In the genomic region with DNA sequence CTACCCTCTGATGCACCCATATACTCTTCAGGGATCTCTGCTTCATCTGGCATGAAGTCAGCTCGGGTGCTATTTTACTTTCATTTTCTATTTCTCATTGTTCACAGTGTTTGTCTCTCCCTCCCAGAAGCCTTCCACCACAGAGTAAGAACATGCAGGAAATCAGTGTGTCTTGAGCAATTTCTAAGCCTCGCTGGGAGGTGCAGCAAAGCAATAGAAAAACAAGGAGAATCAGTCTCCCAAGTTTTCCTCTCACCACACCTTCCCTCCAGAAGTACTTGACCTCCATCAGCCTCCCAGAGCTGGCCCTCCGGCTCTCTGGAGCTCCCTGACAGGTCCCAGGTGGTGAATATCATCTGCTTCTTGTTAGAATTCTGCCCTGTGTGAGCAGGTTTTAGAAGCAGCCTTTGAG, we compare ENCODE assay signal across 8 cellular contexts.
DNase-seq lines count a peak whose midpoint lies in the region; ATAC-seq and TF ChIP-seq lines count a peak whose summit lies in the region.

No MANE protein-coding gene starts in this region.

- intact Hi-C loops in stomach (cut with DNase I; ENCODE audit: low total_unique reads), result no loop called here

- H3K27me3 Mint-ChIP-seq in activated naive CD4-positive, alpha-beta T cell treated with anti-CD3 and anti-CD28 coated beads, Interleukin-2, amount 10 ng/mL, durations not matched to agents 7 days and 5 days, result peaks cover 5% of the 10 kb centered on the region

- no peaks in the 10 kb centered on the region for H3K4me1 ChIP-seq in hepatocyte (ENCODE audit: insufficient read depth)
- H3K4me1 ChIP-seq in stomach, result peaks cover 0 to 12% (median 10%) of the 10 kb centered on the region in 4 donors

- H3K9me2 ChIP-seq in hepatocyte (replicated peaks; ENCODE audit: insufficient read depth), result no peaks in the 10 kb centered on the region

- no peaks in the 10 kb centered on the region for H3K9me3 ChIP-seq in hepatocyte (ENCODE audit: low read depth)
- peaks cover 0 to 9% (median 3%) of the 10 kb centered on the region in 4 donors for H3K9me3 ChIP-seq in stomach

- H3K4me3 ChIP-seq in hepatocyte, result peak overlapping the region; percentile 10
- H3K4me3 ChIP-seq in stomach, result peak overlapping the region; percentile 29 to 40 (median 36)

- peak overlapping the region; percentile 52 for H2AFZ ChIP-seq in hepatocyte

- H4K20me1 ChIP-seq in hepatocyte (ENCODE audit: insufficient read depth, poor library complexity, severe bottlenecking), result no peaks in the 10 kb centered on the region

- H3K4me3 Mint-ChIP-seq in activated naive CD4-positive, alpha-beta T cell treated with anti-CD3 and anti-CD28 coated beads, Interleukin-2, amount 10 ng/mL, durations not matched to agents 7 days and 5 days, result peak overlapping the region; percentile 56

- in situ Hi-C loops in G401 (cut with HindIII; ENCODE audit: low sequenced_read_pairs), result no loop called here

- TF ChIP-seq EP300 in stomach (IDR thresholded peaks at IDR 0.05), result no peak

- no peaks in the 10 kb centered on the region for H3K36me3 Mint-ChIP-seq in activated naive CD4-positive, alpha-beta T cell treated with anti-CD3 and anti-CD28 coated beads, Interleukin-2, amount 10 ng/mL, durations not matched to agents 7 days and 5 days

- H3K27ac ChIP-seq in hepatocyte (peak overlapping the region; percentile 36), stomach (peak overlapping the region in 4 of 5 donors; percentile 9 to 72 (median 47))

- H3K27ac Mint-ChIP-seq in activated naive CD4-positive, alpha-beta T cell treated with anti-CD3 and anti-CD28 coated beads, Interleukin-2, amount 10 ng/mL, durations not matched to agents 7 days and 5 days, result peak overlapping the region; percentile 80

- no peak for TF ChIP-seq POLR2A in stomach (IDR thresholded peaks at IDR 0.05)

- TF ChIP-seq CTCF in hepatocyte (IDR thresholded peaks at IDR 0.05; ENCODE audit: poor library complexity) (no peak), stomach (IDR thresholded peaks at IDR 0.05) (no peak)

- H3K4me2 ChIP-seq in hepatocyte, result peak overlapping the region; percentile 70

- CTCF ChIA-PET in activated naive CD4-positive, alpha-beta T cell treated with anti-CD3 and anti-CD28 coated beads, Interleukin-2, amount 10 ng/mL, durations not matched to agents 7 days and 5 days (lab: Charles Lee), result no interaction called here

- no peaks in the 10 kb centered on the region for H3K79me2 ChIP-seq in hepatocyte

- ATAC-seq in GM18861 (IDR thresholded peaks at IDR 0.05; ENCODE audit: unreplicated experiment) (peak; percentile 100), HG02973 (IDR thresholded peaks at IDR 0.05; ENCODE audit: unreplicated experiment) (peak; percentile 96)

- H3K9me3 Mint-ChIP-seq in activated naive CD4-positive, alpha-beta T cell treated with anti-CD3 and anti-CD28 coated beads, Interleukin-2, amount 10 ng/mL, durations not matched to agents 7 days and 5 days, result no peaks in the 10 kb centered on the region

- H3K27me3 ChIP-seq in hepatocyte (no peaks in the 10 kb centered on the region), stomach (no peaks in the 10 kb centered on the region)

- 19% methylated on average over 3 of the region's 3 CpGs for WGBS in hepatocyte (ENCODE audit: low lambda C conversion rate, missing lambda C conversion rate)
- WGBS in stomach, 5 donors, result 2 to 5% (median 4%) methylated on average over 3 of the region's 3 CpGs

- DNase-seq in Ammon's horn (ENCODE audit: low spot score), result peak; percentile 8
- DNase-seq in NCI-H2196 (lab: John Stamatoyannopoulos, UW; ENCODE audit: unreplicated experiment), result peak; percentile 33
- DNase-seq in activated naive CD4-positive, alpha-beta T cell treated with anti-CD3 and anti-CD28 coated beads, Interleukin-2, amount 10 ng/mL, durations not matched to agents 7 days and 5 days, result peak; percentile 46
- DNase-seq in hepatocyte (ENCODE audit: low spot score), result peak; percentile 43
- no peak for DNase-seq in stomach
- no peak for DNase-seq in G401 (ENCODE audit: low spot score)

- H3K36me3 ChIP-seq in hepatocyte (replicated peaks; ENCODE audit: insufficient read depth, low read depth) (no peaks in the 10 kb centered on the region), stomach (no peaks in the 10 kb centered on the region)

- H3K4me1 Mint-ChIP-seq in activated naive CD4-positive, alpha-beta T cell treated with anti-CD3 and anti-CD28 coated beads, Interleukin-2, amount 10 ng/mL, durations not matched to agents 7 days and 5 days, result peaks cover 20% of the 10 kb centered on the region

Comparison
In these comparisons a context has a peak if more than half of its experiments do, and no peak if none do; other contexts are left out.
1. DNase-seq: peak in Ammon's horn (single experiment), NCI-H2196 (single experiment), activated naive CD4-positive, alpha-beta T cell treated with anti-CD3 and anti-CD28 coated beads, Interleukin-2, amount 10 ng/mL, durations not matched to agents 7 days and 5 days (single experiment) and hepatocyte (single experiment); none in stomach (single experiment) and G401 (single experiment).